8 cellular contexts compared by ENCODE assay signal in genomic region chr9:129496187-129497063, GRCh38.
DNase-seq lines count a peak whose midpoint lies in the region; ATAC-seq and TF ChIP-seq lines count a peak whose summit lies in the region.

No MANE protein-coding gene starts in this region.

- peaks cover 10% of the 10 kb centered on the region for H3K36me3 Mint-ChIP-seq in activated naive CD8-positive, alpha-beta T cell treated with anti-CD3 and anti-CD28 coated beads, Interleukin-2, amount 10 ng/mL, durations not matched to agents 7 days and 5 days

- H3K27ac ChIP-seq in subcutaneous abdominal adipose tissue (ENCODE audit: low read depth, low read length) = peak overlapping the region; percentile 97

- no peak for TF ChIP-seq CTCF in LNCaP clone FGC (IDR thresholded peaks at IDR 0.05; ENCODE audit: control insufficient read depth, extremely low read depth, insufficient read depth)

- H3K4me3 ChIP-seq in LNCaP clone FGC (ENCODE audit: low read depth, low read length) (peak overlapping the region; percentile 57), subcutaneous abdominal adipose tissue (ENCODE audit: low read depth in 1 of 5, low read length in 5 of 5) (peak overlapping the region; percentile 68 to 85 (median 78))

- no peaks in the 10 kb centered on the region for H3K27me3 ChIP-seq in subcutaneous abdominal adipose tissue (ENCODE audit: control insufficient read depth in 5 of 5, insufficient read depth in 4 of 5, low read length in 5 of 5)

- H3K9me3 Mint-ChIP-seq in activated naive CD8-positive, alpha-beta T cell treated with anti-CD3 and anti-CD28 coated beads, Interleukin-2, amount 10 ng/mL, durations not matched to agents 7 days and 5 days = no peaks in the 10 kb centered on the region

- H3K27me3 Mint-ChIP-seq in activated naive CD8-positive, alpha-beta T cell treated with anti-CD3 and anti-CD28 coated beads, Interleukin-2, amount 10 ng/mL, durations not matched to agents 7 days and 5 days = no peaks in the 10 kb centered on the region

- peak overlapping the region; percentile 81 for H3K4me3 Mint-ChIP-seq in activated naive CD8-positive, alpha-beta T cell treated with anti-CD3 and anti-CD28 coated beads, Interleukin-2, amount 10 ng/mL, durations not matched to agents 7 days and 5 days

- H3K4me1 Mint-ChIP-seq in activated naive CD8-positive, alpha-beta T cell treated with anti-CD3 and anti-CD28 coated beads, Interleukin-2, amount 10 ng/mL, durations not matched to agents 7 days and 5 days = peaks cover 18% of the 10 kb centered on the region

- peaks cover 0 to 18% (median 9%) of the 10 kb centered on the region in 5 donors for H3K36me3 ChIP-seq in subcutaneous abdominal adipose tissue (ENCODE audit: control insufficient read depth in 5 of 5, insufficient read depth in 5 of 5, low read length in 5 of 5)

- H3K9me3 ChIP-seq in subcutaneous abdominal adipose tissue (ENCODE audit: control insufficient read depth in 5 of 5, low read length in 5 of 5) = no peaks in the 10 kb centered on the region

- H3K9ac ChIP-seq in subcutaneous abdominal adipose tissue (ENCODE audit: low read length in 5 of 5) = peak overlapping the region; percentile 63 to 98 (median 91)

- H3K27ac Mint-ChIP-seq in activated naive CD8-positive, alpha-beta T cell treated with anti-CD3 and anti-CD28 coated beads, Interleukin-2, amount 10 ng/mL, durations not matched to agents 7 days and 5 days = peak overlapping the region; percentile 76

- POLR2A ChIA-PET in activated naive CD8-positive, alpha-beta T cell treated with anti-CD3 and anti-CD28 coated beads, Interleukin-2, amount 10 ng/mL, durations not matched to agents 7 days and 5 days (lab: Charles Lee) = interaction anchor here (0.6 to 1.8 kb wide), 7 partner anchors 13 to 241 kb away, joined by 3 to 11 read pairs (median 3); no protein-coding TSS in a partner anchor

- DNase-seq in D341Med (ENCODE audit: low spot score) = peak; percentile 90
- DNase-seq in LNCaP clone FGC (ENCODE audit: low read depth) = no peak
- peak; percentile 40 for DNase-seq in SKM-1 (lab: John Stamatoyannopoulos, UW; ENCODE audit: unreplicated experiment)
- DNase-seq in activated naive CD8-positive, alpha-beta T cell treated with anti-CD3 and anti-CD28 coated beads, Interleukin-2, amount 10 ng/mL, durations not matched to agents 7 days and 5 days = peak; percentile 73
- DNase-seq in head of caudate nucleus = peak; percentile 92 to 99 (median 97)
- peak; percentile 91 for DNase-seq in occipital lobe (lab: John Stamatoyannopoulos, UW)

- peaks cover 9 to 82% (median 69%) of the 10 kb centered on the region in 5 donors for H3K4me1 ChIP-seq in subcutaneous abdominal adipose tissue (ENCODE audit: control insufficient read depth in 5 of 5, insufficient read depth in 5 of 5, low read length in 5 of 5)

- intact Hi-C loops in head of caudate nucleus (cut with DNase I) = loop anchor here (10.0 kb wide), 4 partner anchors 48 to 322 kb away; partner anchors contain the start of gene IER5L

- peak; percentile 65 for ATAC-seq in activated naive CD8-positive, alpha-beta T cell treated with anti-CD3 and anti-CD28 coated beads, Interleukin-2, amount 10 ng/mL, durations not matched to agents 7 days and 5 days (ENCODE audit: low read depth)
- ATAC-seq in HG02571 (IDR thresholded peaks at IDR 0.05; ENCODE audit: unreplicated experiment) = no peak
